24 cellular contexts compared by ENCODE assay signal in the genomic region with DNA sequence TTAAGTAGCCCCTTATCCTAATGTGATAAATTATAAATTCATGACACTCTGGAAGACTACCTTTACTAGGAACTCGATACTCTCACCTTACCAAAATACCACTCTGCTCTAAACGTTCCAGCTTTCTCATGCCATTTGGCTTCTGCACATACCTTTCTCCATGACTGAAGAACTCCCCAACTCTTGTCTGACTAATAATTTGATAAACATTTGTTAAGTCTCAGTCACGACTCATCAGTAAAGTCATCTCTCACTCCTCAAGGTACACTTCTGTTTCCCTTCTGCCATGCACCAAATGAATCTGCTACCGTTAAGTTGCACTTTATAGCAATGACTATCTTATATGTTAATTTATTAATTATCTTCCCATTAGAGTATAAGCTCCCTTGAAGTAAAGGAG.
DNase-seq lines count a peak whose midpoint lies in the region; ATAC-seq, FAIRE-seq and TF ChIP-seq lines count a peak whose summit lies in the region.
"Had no signal": no experiment of that assay in that cellular context is flagged by ENCODE, and none has a peak within 500 bp of the region (broad histone marks: within the 10 kb centered on the region; RNA-seq: fewer than 3 reads in every experiment).

No MANE protein-coding gene starts in this region.

- H3K4me1 ChIP-seq in neural progenitor cell = no peaks in the 10 kb centered on the region
- H3K4me1 ChIP-seq: Caco-2, HAP-1 had no signal

- H3F3A ChIP-seq in neural progenitor cell (ENCODE audit: low read depth) = no peaks in the 10 kb centered on the region

- H3K27me3 Mint-ChIP-seq in neural progenitor cell (ENCODE audit: insufficient read depth, low read depth) = peaks cover 2% of the 10 kb centered on the region
- H3K27me3 Mint-ChIP-seq: B cell; CD4-positive, CD25-positive, alpha-beta regulatory T cell had no signal

- TF ChIP-seq CTCF in bronchial epithelial cell (IDR thresholded peaks at IDR 0.05; ENCODE audit: insufficient read depth, low read length, severe bottlenecking) (no peak), fibroblast of mammary gland (conservative IDR thresholded peaks at IDR 0.05; ENCODE audit: control insufficient read depth, insufficient read depth, low read depth, low read length) (no peak), neural progenitor cell (IDR thresholded peaks at IDR 0.05) (no peak)

- H3K4me3 ChIP-seq in bronchial epithelial cell (ENCODE audit: low read depth, low read length) (no peak overlapping the region), fibroblast of mammary gland (ENCODE audit: control insufficient read depth, low read depth, low read length) (no peak overlapping the region), neural progenitor cell (no peak overlapping the region)
- H3K4me3 ChIP-seq: BLaER1, HAP-1 had no signal

- no peaks in the 10 kb centered on the region for H3K9me3 ChIP-seq in neural progenitor cell (ENCODE audit: low read depth)
- H3K9me3 ChIP-seq: BLaER1, Caco-2, HAP-1 had no signal

- H3K4me1 Mint-ChIP-seq in neural progenitor cell = no peaks in the 10 kb centered on the region
- H3K4me1 Mint-ChIP-seq: B cell; CD4-positive, CD25-positive, alpha-beta regulatory T cell had no signal

- H3K27me3 ChIP-seq in bronchial epithelial cell (ENCODE audit: control insufficient read depth, insufficient read depth, low read length) (no peaks in the 10 kb centered on the region), neural progenitor cell (no peaks in the 10 kb centered on the region)
- H3K27me3 ChIP-seq: BLaER1 had no signal

- peak; percentile 25 for DNase-seq in ELR (ENCODE audit: low read depth)
- peak; percentile 9 for DNase-seq in bronchial epithelial cell (ENCODE audit: low read depth)
- peak; percentile 2 for DNase-seq in fibroblast of mammary gland (ENCODE audit: low read depth)
- DNase-seq in kidney tubule cell (ENCODE audit: low spot score) = peak; percentile 82
- DNase-seq in EL = no peak
- no peak for DNase-seq in neural progenitor cell (ENCODE audit: low spot score)
- no peak for DNase-seq in RKO (ENCODE audit: low spot score)
- DNase-seq: Caco-2; CD4-positive, CD25-positive, alpha-beta regulatory T cell; CD8-positive, alpha-beta T cell; DMS153; DND-41; GF-D8; GOT3 had no signal

- H3K27ac Mint-ChIP-seq in neural progenitor cell = no peak overlapping the region
- H3K27ac Mint-ChIP-seq: B cell; CD4-positive, CD25-positive, alpha-beta regulatory T cell; CD8-positive, alpha-beta T cell had no signal

- no peaks in the 10 kb centered on the region for H3K36me3 Mint-ChIP-seq in neural progenitor cell
- H3K36me3 Mint-ChIP-seq: CD4-positive, CD25-positive, alpha-beta regulatory T cell; CD8-positive, alpha-beta T cell had no signal

- no peaks in the 10 kb centered on the region for H3K79me2 ChIP-seq in neural progenitor cell (ENCODE audit: low read depth)

- no peaks in the 10 kb centered on the region for H3K9me3 Mint-ChIP-seq in neural progenitor cell

- no peak overlapping the region for H2AFZ ChIP-seq in neural progenitor cell (replicated peaks)

- no peak overlapping the region for H3K9ac ChIP-seq in neural progenitor cell
- H3K9ac ChIP-seq: BLaER1 had no signal

- ATAC-seq in GM21723 (IDR thresholded peaks at IDR 0.05; ENCODE audit: unreplicated experiment) = no peak
- ATAC-seq: CD8-positive, alpha-beta T cell had no signal

- H4K20me1 ChIP-seq in neural progenitor cell (ENCODE audit: low read depth) = no peaks in the 10 kb centered on the region
- H4K20me1 ChIP-seq: BLaER1 had no signal

- no peak overlapping the region for H3K4me2 ChIP-seq in neural progenitor cell
- H3K4me2 ChIP-seq: BLaER1 had no signal

- no peak for FAIRE-seq in bronchial epithelial cell (lab: Jason Lieb, UNC)
- FAIRE-seq: A204.1, GM12891, GM18507, H54 had no signal

- H3K4me3 Mint-ChIP-seq in neural progenitor cell = no peak overlapping the region
- H3K4me3 Mint-ChIP-seq: B cell; CD4-positive, CD25-positive, alpha-beta regulatory T cell; CD8-positive, alpha-beta T cell had no signal

- H3K27ac ChIP-seq in neural progenitor cell = no peak overlapping the region
- H3K27ac ChIP-seq: 22Rv1, BLaER1, C4-2B had no signal

- H3K36me3 ChIP-seq in bronchial epithelial cell (ENCODE audit: control insufficient read depth, insufficient read depth, low read length) (no peaks in the 10 kb centered on the region), neural progenitor cell (no peaks in the 10 kb centered on the region)
- H3K36me3 ChIP-seq: BLaER1, HAP-1 had no signal

Comparison
In these comparisons a context has a peak if more than half of its experiments do, and no peak if none do; other contexts are left out.
1. DNase-seq: peak in ELR (single experiment), bronchial epithelial cell (single experiment), fibroblast of mammary gland (single experiment) and kidney tubule cell (single experiment); none in EL (single experiment), neural progenitor cell (single experiment) and RKO (single experiment).